8 cellular contexts compared by ENCODE assay signal in the genomic region with DNA sequence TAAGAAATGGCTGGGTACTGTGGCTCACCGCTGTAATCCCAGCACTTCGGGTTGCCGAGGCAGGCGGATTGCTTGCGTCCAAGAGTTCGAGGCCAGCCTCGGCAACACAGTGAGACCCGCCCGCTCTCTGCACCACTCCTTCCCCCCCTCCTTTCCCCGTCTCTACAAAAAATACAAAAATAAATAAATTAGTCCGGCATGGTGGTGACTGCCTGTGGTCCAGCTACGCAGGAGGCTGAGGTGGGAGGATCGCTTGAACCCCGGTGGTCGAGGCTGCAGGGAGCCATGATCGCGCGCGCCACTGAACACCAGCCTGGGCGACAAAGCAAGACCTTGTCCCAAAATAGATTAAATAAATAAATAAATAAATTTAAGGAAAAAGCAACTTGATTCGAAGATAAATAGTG. TPM values are rescaled to one million over a fixed set of nuclear protein-coding genes. Genes with fewer than 3 reads are reported as not detected.
DNase-seq lines count a peak whose midpoint lies in the region; ATAC-seq and TF ChIP-seq lines count a peak whose summit lies in the region.

No MANE protein-coding gene starts in this region.

- TF ChIP-seq EP300 in neural cell (conservative IDR thresholded peaks at IDR 0.05; ENCODE audit: poor library complexity, severe bottlenecking): no peak

- peaks cover 45% of the 10 kb centered on the region for H3K79me2 ChIP-seq in DOHH2 (ENCODE audit: control insufficient read depth, low read length)
- H3K79me2 ChIP-seq in neural cell (replicated peaks; ENCODE audit: insufficient read depth, low read length): peaks cover 42% of the 10 kb centered on the region

- peak overlapping the region; percentile 89 for H3K4me3 ChIP-seq in DOHH2 (ENCODE audit: low read length)
- H3K4me3 ChIP-seq in HUES6 (ENCODE audit: low read depth, low read length): peak overlapping the region; percentile 40
- H3K4me3 ChIP-seq in coronary artery: peak overlapping the region; percentile 94
- peak overlapping the region; percentile 100 for H3K4me3 ChIP-seq in neural cell (ENCODE audit: low read length)

- H3K9me2 ChIP-seq in DOHH2 (replicated peaks; ENCODE audit: control insufficient read depth, low read length): no peaks in the 10 kb centered on the region
- no peaks in the 10 kb centered on the region for H3K9me2 ChIP-seq in neural cell (ENCODE audit: insufficient read depth, low read length)

- TF ChIP-seq RAD21 in neural cell (conservative IDR thresholded peaks at IDR 0.05): no peak

- H3K27me3 ChIP-seq in DOHH2 (ENCODE audit: control insufficient read depth, low read length) (no peaks in the 10 kb centered on the region), HUES6 (ENCODE audit: control insufficient read depth, insufficient read depth, low read length) (no peaks in the 10 kb centered on the region), neural cell (ENCODE audit: insufficient read depth, low read depth, low read length) (no peaks in the 10 kb centered on the region)

- peak overlapping the region; percentile 47 for H3K27ac ChIP-seq in DOHH2 (ENCODE audit: low read depth, low read length)
- no peak overlapping the region for H3K27ac ChIP-seq in HUES6 (ENCODE audit: low read depth, low read length)
- H3K27ac ChIP-seq in coronary artery: peak overlapping the region; percentile 93 to 96
- H3K27ac ChIP-seq in neural cell (ENCODE audit: low read length): peak overlapping the region; percentile 31

- peak overlapping the region; percentile 27 for H2AFZ ChIP-seq in neural cell (ENCODE audit: low read depth, low read length)

- no peak overlapping the region for H3K9ac ChIP-seq in HUES6 (ENCODE audit: low read length)
- H3K9ac ChIP-seq in neural cell (ENCODE audit: low read length): peak overlapping the region; percentile 92

- peaks cover 14% of the 10 kb centered on the region for H3F3A ChIP-seq in DOHH2 (ENCODE audit: control insufficient read depth, insufficient read depth)
- no peaks in the 10 kb centered on the region for H3F3A ChIP-seq in neural cell (ENCODE audit: insufficient read depth, low read length, poor library complexity, severe bottlenecking)

- peaks cover 36% of the 10 kb centered on the region for H3K4me1 ChIP-seq in DOHH2 (ENCODE audit: control insufficient read depth, low read length)
- H3K4me1 ChIP-seq in HUES6 (ENCODE audit: control insufficient read depth, insufficient read depth, low read length): peaks cover 13% of the 10 kb centered on the region

- H3K9me3 ChIP-seq in DOHH2 (ENCODE audit: control insufficient read depth, insufficient read depth, low read length) (no peaks in the 10 kb centered on the region), HUES6 (ENCODE audit: control insufficient read depth, insufficient read depth, low read depth, low read length) (no peaks in the 10 kb centered on the region), neural cell (ENCODE audit: low read length) (no peaks in the 10 kb centered on the region)

- peaks cover 22% of the 10 kb centered on the region for H3K36me3 ChIP-seq in DOHH2 (ENCODE audit: control insufficient read depth, low read length)
- H3K36me3 ChIP-seq in HUES6 (ENCODE audit: control insufficient read depth, insufficient read depth, low read length): peaks cover 12% of the 10 kb centered on the region
- no peaks in the 10 kb centered on the region for H3K36me3 ChIP-seq in neural cell (ENCODE audit: insufficient read depth, low read length)

- H4K20me1 ChIP-seq in DOHH2 (ENCODE audit: control insufficient read depth, insufficient read depth, low read depth, low read length) (peaks cover 7% of the 10 kb centered on the region; the same call in 1 of the 2 replicates), neural cell (ENCODE audit: insufficient read depth) (no peaks in the 10 kb centered on the region)

- peak overlapping the region; percentile 65 for H3K4me2 ChIP-seq in DOHH2 (ENCODE audit: low read length)
- no peak overlapping the region for H3K4me2 ChIP-seq in neural cell (ENCODE audit: low read length)

- DNase-seq in coronary artery (ENCODE audit: low spot score) (no peak), 8988T (no peak), NCI-H510A treated with DMSO at 0.1 percent for 48 hours (lab: John Stamatoyannopoulos, UW) (no peak), NCI-H187 treated with DMSO at 0.1 percent for 48 hours (lab: John Stamatoyannopoulos, UW) (no peak)

- TF ChIP-seq CTCF in DOHH2 (IDR thresholded peaks at IDR 0.05; ENCODE audit: low read depth, low read length, poor library complexity, severe bottlenecking) (no peak), coronary artery (IDR thresholded peaks at IDR 0.05) (no peak), neural cell (IDR thresholded peaks at IDR 0.05; ENCODE audit: poor library complexity, severe bottlenecking) (no peak)

- no peak for ATAC-seq in HG02763 (IDR thresholded peaks at IDR 0.05; ENCODE audit: unreplicated experiment)

TF ChIP-seq in neural cell, 6 proteins besides CTCF, POLR2A, EP300 and RAD21:
- TF ChIP-seq TAF1 (IDR thresholded peaks at IDR 0.05; ENCODE audit: low read depth): no peak
- TF ChIP-seq, protein P1, sequence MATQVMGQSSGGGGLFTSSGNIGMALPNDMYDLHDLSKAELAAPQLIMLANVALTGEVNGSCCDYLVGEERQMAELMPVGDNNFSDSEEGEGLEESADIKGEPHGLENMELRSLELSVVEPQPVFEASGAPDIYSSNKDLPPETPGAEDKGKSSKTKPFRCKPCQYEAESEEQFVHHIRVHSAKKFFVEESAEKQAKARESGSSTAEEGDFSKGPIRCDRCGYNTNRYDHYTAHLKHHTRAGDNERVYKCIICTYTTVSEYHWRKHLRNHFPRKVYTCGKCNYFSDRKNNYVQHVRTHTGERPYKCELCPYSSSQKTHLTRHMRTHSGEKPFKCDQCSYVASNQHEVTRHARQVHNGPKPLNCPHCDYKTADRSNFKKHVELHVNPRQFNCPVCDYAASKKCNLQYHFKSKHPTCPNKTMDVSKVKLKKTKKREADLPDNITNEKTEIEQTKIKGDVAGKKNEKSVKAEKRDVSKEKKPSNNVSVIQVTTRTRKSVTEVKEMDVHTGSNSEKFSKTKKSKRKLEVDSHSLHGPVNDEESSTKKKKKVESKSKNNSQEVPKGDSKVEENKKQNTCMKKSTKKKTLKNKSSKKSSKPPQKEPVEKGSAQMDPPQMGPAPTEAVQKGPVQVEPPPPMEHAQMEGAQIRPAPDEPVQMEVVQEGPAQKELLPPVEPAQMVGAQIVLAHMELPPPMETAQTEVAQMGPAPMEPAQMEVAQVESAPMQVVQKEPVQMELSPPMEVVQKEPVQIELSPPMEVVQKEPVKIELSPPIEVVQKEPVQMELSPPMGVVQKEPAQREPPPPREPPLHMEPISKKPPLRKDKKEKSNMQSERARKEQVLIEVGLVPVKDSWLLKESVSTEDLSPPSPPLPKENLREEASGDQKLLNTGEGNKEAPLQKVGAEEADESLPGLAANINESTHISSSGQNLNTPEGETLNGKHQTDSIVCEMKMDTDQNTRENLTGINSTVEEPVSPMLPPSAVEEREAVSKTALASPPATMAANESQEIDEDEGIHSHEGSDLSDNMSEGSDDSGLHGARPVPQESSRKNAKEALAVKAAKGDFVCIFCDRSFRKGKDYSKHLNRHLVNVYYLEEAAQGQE (IDR thresholded peaks at IDR 0.05; ENCODE audit: borderline replicate concordance): no peak
- no peak for TF ChIP-seq SMC3 (conservative IDR thresholded peaks at IDR 0.05; ENCODE audit: poor library complexity)
- TF ChIP-seq POLR2AphosphoS5 (IDR thresholded peaks at IDR 0.05): no peak
- TF ChIP-seq MXI1 (conservative IDR thresholded peaks at IDR 0.05; ENCODE audit: poor library complexity, severe bottlenecking): no peak
- TF ChIP-seq EZH2 (IDR thresholded peaks at IDR 0.05; ENCODE audit: borderline replicate concordance, insufficient read depth, low read length, poor library complexity, severe bottlenecking): no peak

RNA-seq across cellular contexts. Expression of a gene that starts 0.4 kb away (rescaled TPM):
- 109 and 129 TPM in 2 replicates for polyA plus RNA-seq in neural cell
- 70.1 and 73.2 TPM in 2 replicates for polyA minus RNA-seq in neural cell

RNA-seq across cellular contexts. Expression of a gene that starts 20.4 kb away (rescaled TPM):
- polyA plus RNA-seq in neural cell: 1.7 and 1.9 TPM in 2 replicates
- polyA minus RNA-seq in neural cell: 2.9 and 3.9 TPM in 2 replicates

RNA-seq across cellular contexts. Expression of a gene that starts 47.0 kb away (rescaled TPM):
- 0.31 TPM in 1 of 2 replicates, not detected in the other for polyA plus RNA-seq in neural cell
- polyA minus RNA-seq in neural cell: 0.46 TPM in 1 of 2 replicates, not detected in the other

Comparison
In these comparisons a context has a peak if more than half of its experiments do, and no peak if none do; other contexts are left out.
1. H3K4me3 ChIP-seq: peak in every context shown above with its lines; median percentile 100 in neural cell; 94 in coronary artery; 89 in DOHH2; 40 in HUES6.